ENCODE assay signal across 27 cellular contexts in the genomic region with DNA sequence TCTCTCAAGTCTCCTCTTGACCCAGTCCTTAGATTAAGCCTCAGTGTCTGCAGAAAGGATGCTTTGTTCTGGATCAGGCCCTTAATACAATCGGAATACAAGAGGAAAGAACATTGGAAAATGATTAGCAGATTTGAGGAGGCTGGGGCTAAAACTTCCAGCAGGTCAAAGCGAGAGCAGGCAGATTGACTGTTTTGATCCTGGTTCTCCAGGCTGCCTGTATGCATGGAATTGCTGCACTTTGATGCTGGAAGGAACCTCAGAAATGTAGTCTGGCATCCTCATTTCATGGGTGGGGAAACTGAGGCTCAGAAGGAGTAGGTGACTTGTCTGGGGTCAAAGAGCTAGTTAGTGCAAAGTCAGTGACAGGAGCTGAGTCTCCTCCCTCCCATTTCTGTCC.
"Had no signal": no experiment of that assay in that cellular context is flagged by ENCODE, and none has a peak within 500 bp of the region (broad histone marks: within the 10 kb centered on the region; RNA-seq: fewer than 3 reads in every experiment).

No MANE protein-coding gene starts in this region.

- DNase-seq: heart left ventricle; hypothalamus; immature natural killer cell; kidney; left ventricle myocardium inferior; naive thymus-derived CD8-positive, alpha-beta T cell; occipital lobe; ovary; right cardiac atrium; stimulated activated CD4-positive, alpha-beta T cell treated with anti-CD3 and anti-CD28 coated beads, Interleukin-12 subunit alpha, Interleukin-12 subunit beta, amount 100 ng/mL, for 4 hours; stimulated activated CD4-positive, alpha-beta T cell treated with anti-CD3 and anti-CD28 coated beads, Interleukin-15, amount 100 ng/mL, for 24 hours; stimulated activated CD4-positive, alpha-beta T cell treated with anti-CD3 and anti-CD28 coated beads, Interleukin-2, amount 100 ng/mL, for 24 hours; stimulated activated CD4-positive, alpha-beta T cell treated with anti-CD3 and anti-CD28 coated beads, Interleukin-4, amount 100 ng/mL, for 1 hour; stimulated activated naive B cell treated with anti-CD40 and anti-IgM and Interleukin-4, amounts not matched to agents 10 μg/mL and 1 μg/mL and 100 μg/mL, for 72 hours; stimulated activated naive CD8-positive, alpha-beta T cell treated with anti-CD3 and anti-CD28 coated beads, Interleukin-15, Interleukin-2, amounts not matched to agents 100 U/mL and 50 U/mL, for 24 hours; stomach; testis; thyroid gland; transverse colon; upper lobe of right lung had no signal

- H3K27me3 ChIP-seq: ovary, testis, thyroid gland, transverse colon, upper lobe of right lung had no signal

- ATAC-seq: heart left ventricle; naive thymus-derived CD8-positive, alpha-beta T cell; right cardiac atrium; sciatic nerve; stimulated activated naive B cell treated with anti-CD40 and anti-IgM and Interleukin-4, amounts not matched to agents 10 μg/mL and 1 μg/mL and 100 μg/mL, for 72 hours; stimulated activated naive CD8-positive, alpha-beta T cell treated with anti-CD3 and anti-CD28 coated beads, Interleukin-15, Interleukin-2, amounts not matched to agents 100 U/mL and 50 U/mL, for 24 hours; upper lobe of right lung had no signal

- H3K36me3 Mint-ChIP-seq: immature natural killer cell; memory B cell; naive thymus-derived CD8-positive, alpha-beta T cell; stimulated activated naive B cell treated with anti-CD40 and anti-IgM and Interleukin-4, amounts not matched to agents 10 μg/mL and 1 μg/mL and 100 μg/mL, for 72 hours had no signal

- H3K4me1 ChIP-seq: heart left ventricle, left ventricle myocardium inferior, stomach, testis, thyroid gland, transverse colon, upper lobe of right lung had no signal

- H3K27ac ChIP-seq: heart left ventricle, left ventricle myocardium inferior, neutrophil, ovary, skin epidermis, stomach, testis, thyroid gland, transverse colon, upper lobe of right lung had no signal

- H3K4me1 Mint-ChIP-seq: immature natural killer cell; memory B cell; neural crest cell; stimulated activated naive B cell treated with anti-CD40 and anti-IgM and Interleukin-4, amounts not matched to agents 10 μg/mL and 1 μg/mL and 100 μg/mL, for 72 hours had no signal

- H3K9me3 Mint-ChIP-seq: memory B cell, nephron, neural crest cell had no signal

- H3K27ac Mint-ChIP-seq: immature natural killer cell; memory B cell; naive thymus-derived CD8-positive, alpha-beta T cell; nephron; progenitor cell of endocrine pancreas; stimulated activated naive B cell treated with anti-CD40 and anti-IgM and Interleukin-4, amounts not matched to agents 10 μg/mL and 1 μg/mL and 100 μg/mL, for 72 hours had no signal

- H3K36me3 ChIP-seq: heart left ventricle, left ventricle myocardium inferior, neutrophil, ovary, stomach, thyroid gland, transverse colon, upper lobe of right lung had no signal

- H3K4me3 ChIP-seq: heart left ventricle, left ventricle myocardium inferior, ovary, skin epidermis, stomach, testis, thyroid gland, transverse colon, upper lobe of right lung had no signal

- H3K4me3 Mint-ChIP-seq: immature natural killer cell; memory B cell; naive thymus-derived CD8-positive, alpha-beta T cell; nephron; neural crest cell; stimulated activated naive B cell treated with anti-CD40 and anti-IgM and Interleukin-4, amounts not matched to agents 10 μg/mL and 1 μg/mL and 100 μg/mL, for 72 hours had no signal

- H3K9me3 ChIP-seq: heart left ventricle, neutrophil, ovary, testis, thyroid gland, transverse colon, upper lobe of right lung had no signal
